22 cellular contexts compared by ENCODE assay signal in the genomic region with DNA sequence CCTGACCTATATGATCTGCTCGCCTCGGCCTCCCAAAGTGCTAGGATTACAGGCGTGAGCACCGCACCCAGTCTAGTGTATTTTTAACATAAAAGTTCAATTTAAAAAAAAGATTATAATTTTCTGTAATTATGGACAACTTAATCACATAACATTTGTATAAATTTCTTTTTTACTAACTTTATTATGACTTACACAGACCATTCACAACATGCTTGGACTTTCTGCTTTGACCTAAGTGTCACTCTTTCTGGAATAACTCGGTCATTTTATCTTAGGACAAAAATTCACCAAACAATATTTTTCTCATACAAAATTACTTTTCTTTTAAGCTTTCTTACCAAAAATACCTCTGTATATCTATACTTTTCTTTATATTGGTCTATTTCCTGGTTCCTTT. TPM values are rescaled to one million over a fixed set of nuclear protein-coding genes. Genes with fewer than 3 reads are reported as not detected.
DNase-seq lines count a peak whose midpoint lies in the region; ATAC-seq and FAIRE-seq lines count a peak whose summit lies in the region.
"Had no signal": no experiment of that assay in that cellular context is flagged by ENCODE, and none has a peak within 500 bp of the region (broad histone marks: within the 10 kb centered on the region; RNA-seq: fewer than 3 reads in every experiment).

No MANE protein-coding gene starts in this region.

- DNase-seq in DMS 273 (lab: John Stamatoyannopoulos, UW; ENCODE audit: unreplicated experiment) (peak; percentile 72), DMS 273 treated with DMSO at 0.1 percent for 48 hours (lab: John Stamatoyannopoulos, UW) (no peak), ELR (ENCODE audit: low read depth) (peak; percentile 52), RCC 7860 (ENCODE audit: low spot score) (peak; percentile 15), fibroblast of peridontal ligament (ENCODE audit: extremely low read depth) (peak; percentile 10), G401 (ENCODE audit: low spot score) (no peak)
- DNase-seq: activated CD4-positive, CD25-positive, alpha-beta regulatory T cell; activated CD8-positive, alpha-beta memory T cell treated with anti-CD3 and anti-CD28 coated beads, Interleukin-2, amount 50 U/mL, for 4 hours; activated naive CD4-positive, alpha-beta T cell; body of pancreas; dorsolateral prefrontal cortex; hypothalamus; MM.1S; naive thymus-derived CD8-positive, alpha-beta T cell; PC-9; T-cell had no signal

- FAIRE-seq in RCC 7860 (lab: Jason Lieb, UNC) = no peak
- FAIRE-seq: GM19239 had no signal

- ATAC-seq in GM19467 (IDR thresholded peaks at IDR 0.05; ENCODE audit: unreplicated experiment) (no peak), HG03108 (IDR thresholded peaks at IDR 0.05; ENCODE audit: unreplicated experiment) (no peak)
- ATAC-seq: body of pancreas; naive thymus-derived CD8-positive, alpha-beta T cell; T-cell had no signal

- in situ Hi-C loops in G401 (cut with HindIII; ENCODE audit: low sequenced_read_pairs) = no loop called here

RNA-seq across cellular contexts. Expression of a gene that starts 15.4 kb away (rescaled TPM):
- not detected in 2 replicates for total RNA-seq in G401 (2014; rRNA removed; shearing (Covaris generic))
- total RNA-seq: body of pancreas; CD4-positive, CD25-positive, alpha-beta regulatory T cell; dorsolateral prefrontal cortex; naive thymus-derived CD8-positive, alpha-beta T cell; NCI-H460; PC-9; pulmonary artery endothelial cell; T-cell had no signal

RNA-seq across cellular contexts. Expression of a gene that starts 30.3 kb away (rescaled TPM):
- total RNA-seq in G401 (2014; rRNA removed; shearing (Covaris generic)) = 10.5 and 29.8 TPM in 2 replicates

Comparison
In these comparisons a context has a peak if more than half of its experiments do, and no peak if none do; other contexts are left out.
1. DNase-seq: peak in DMS 273 (single experiment), ELR (single experiment), RCC 7860 (single experiment) and fibroblast of peridontal ligament (single experiment); none in DMS 273 treated with DMSO at 0.1 percent for 48 hours (single experiment) and G401 (single experiment).